Comparison of ENCODE assay signal across 17 cellular contexts in the genomic region with DNA sequence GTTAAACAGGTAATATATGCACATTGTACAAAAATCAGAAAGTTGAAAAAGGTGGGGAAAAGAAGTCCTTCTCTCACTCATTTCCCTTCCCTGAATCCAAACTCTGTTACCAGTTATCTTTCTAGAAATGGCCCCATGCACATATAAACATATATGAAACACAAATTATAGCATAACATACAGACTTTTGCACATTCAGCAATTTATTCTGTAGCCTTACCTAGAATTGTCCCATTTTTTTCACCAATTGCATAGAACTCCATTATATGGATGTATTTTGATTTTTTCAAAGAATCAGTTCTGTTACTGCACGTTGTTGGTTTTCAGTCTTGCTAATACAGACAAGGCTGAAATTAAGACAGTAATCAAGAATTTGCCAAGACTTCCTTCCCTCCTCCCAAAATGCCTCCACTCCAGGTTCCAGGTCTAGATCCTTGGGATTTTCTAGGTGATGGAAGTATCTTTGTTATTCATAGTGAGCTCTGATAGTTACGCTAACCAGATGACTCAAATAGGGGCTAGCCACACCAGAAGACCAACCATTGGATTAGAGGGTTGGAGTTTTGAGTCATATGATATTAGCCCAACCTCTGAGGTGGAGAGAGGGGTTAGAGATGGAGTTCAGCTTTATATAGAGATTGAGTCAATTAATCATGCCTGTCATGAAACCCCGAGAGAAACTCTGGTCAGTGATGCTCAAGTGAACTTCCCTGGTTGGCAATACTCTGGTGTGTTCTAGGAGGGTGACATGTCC.
"Had no signal": no experiment of that assay in that cellular context is flagged by ENCODE, and none has a peak within 500 bp of the region (broad histone marks: within the 10 kb centered on the region; RNA-seq: fewer than 3 reads in every experiment).

No MANE protein-coding gene starts in this region.

- H3K4me3 ChIP-seq: pancreas, psoas muscle, right atrium auricular region, tibial artery had no signal

- H3K9me3 ChIP-seq: pancreas, psoas muscle, right atrium auricular region, tibial artery had no signal

- FAIRE-seq: astrocyte, islet of Langerhans, pancreas had no signal

- H3K27ac ChIP-seq: pancreas, psoas muscle, right atrium auricular region, tibial artery had no signal

- H3K4me1 ChIP-seq: pancreas, psoas muscle, right atrium auricular region, tibial artery had no signal

- ATAC-seq: left cardiac atrium, pancreas, psoas muscle had no signal

- H3K27me3 ChIP-seq: pancreas, right atrium auricular region, tibial artery had no signal

- DNase-seq: activated CD4-positive, alpha-beta memory T cell treated with anti-CD3 and anti-CD28 coated beads, Interleukin-2, amount 10 ng/mL, durations not matched to agents 7 days and 5 days; activated CD4-positive, alpha-beta T cell treated with anti-CD3 and anti-CD28 coated beads for 4 hours; central memory CD4-positive, alpha-beta T cell; dermis blood vessel endothelial cell; effector CD8-positive, alpha-beta T cell; glutamatergic neuron; hippocampal formation; left cardiac atrium; nephron progenitor cell; pancreas; psoas muscle; stimulated activated CD4-positive, alpha-beta T cell treated with anti-CD3 and anti-CD28 coated beads, Interleukin-4, amount 100 ng/mL, for 24 hours; T-helper 1 cell; tibial artery had no signal
